ENCODE assay signal across 8 cellular contexts in genomic region chr9:93098236-93098946, GRCh38. TPM values are rescaled to one million over a fixed set of nuclear protein-coding genes. Genes with fewer than 3 reads are reported as not detected.
DNase-seq lines count a peak whose midpoint lies in the region; ATAC-seq, FAIRE-seq and TF ChIP-seq lines count a peak whose summit lies in the region.

No MANE protein-coding gene starts in this region.

- no peak for ATAC-seq in HG03460 (IDR thresholded peaks at IDR 0.05; ENCODE audit: unreplicated experiment)

- DNase-seq in SKM-1 treated with dmso at 0.1 percent for 144 hours (lab: John Stamatoyannopoulos, UW; ENCODE audit: unreplicated experiment) (peak; percentile 26), SKM-1 (lab: John Stamatoyannopoulos, UW; ENCODE audit: unreplicated experiment) (no peak), bronchial epithelial cell (ENCODE audit: low read depth) (peak; percentile 91), NCI-H1694 (lab: John Stamatoyannopoulos, UW) (no peak)
- peak; percentile 30 to 45 (median 40) for DNase-seq in activated CD4-positive, CD25-positive, alpha-beta regulatory T cell (lab: John Stamatoyannopoulos, UW)
- DNase-seq in stimulated activated CD4-positive, alpha-beta T cell treated with anti-CD3 and anti-CD28 coated beads, Interleukin-2, amount 100 ng/mL, for 4 hours (ENCODE audit: low read depth), result peak; percentile 41

- no peak for TF ChIP-seq CTCF in bronchial epithelial cell (IDR thresholded peaks at IDR 0.05; ENCODE audit: insufficient read depth, low read length, severe bottlenecking)

- no peak for FAIRE-seq in bronchial epithelial cell (lab: Jason Lieb, UNC)

- peak overlapping the region; percentile 92 for H3K27ac ChIP-seq in layer of hippocampus (ENCODE audit: low read depth, low read length)

- peaks cover 2% of the 10 kb centered on the region for H3K36me3 ChIP-seq in bronchial epithelial cell (ENCODE audit: control insufficient read depth, insufficient read depth, low read length)

- H3K27me3 ChIP-seq in bronchial epithelial cell (ENCODE audit: control insufficient read depth, insufficient read depth, low read length) (no peaks in the 10 kb centered on the region), layer of hippocampus (ENCODE audit: control insufficient read depth, insufficient read depth, low read length) (no peaks in the 10 kb centered on the region)

- no peak overlapping the region for H3K4me3 ChIP-seq in bronchial epithelial cell (ENCODE audit: low read depth, low read length)

RNA-seq across cellular contexts. Expression of gene CARD19, which starts 2.4 kb away (rescaled TPM):
- 43.4 and 47.9 TPM in 2 replicates for total RNA-seq in bronchial epithelial cell

RNA-seq across cellular contexts. Expression of gene NINJ1, which starts 35.7 kb away (rescaled TPM):
- 13.4 and 15.9 TPM in 2 replicates for total RNA-seq in bronchial epithelial cell

RNA-seq across cellular contexts. Expression of gene SUSD3, which starts 39.9 kb away (rescaled TPM):
- total RNA-seq in bronchial epithelial cell, result 0.26 TPM in 1 of 2 replicates, not detected in the other

Comparison
In these comparisons a context has a peak if more than half of its experiments do, and no peak if none do; other contexts are left out.
1. DNase-seq: peak in SKM-1 treated with dmso at 0.1 percent for 144 hours (single experiment), activated CD4-positive, CD25-positive, alpha-beta regulatory T cell (4 of 4), bronchial epithelial cell (single experiment) and stimulated activated CD4-positive, alpha-beta T cell treated with anti-CD3 and anti-CD28 coated beads, Interleukin-2, amount 100 ng/mL, for 4 hours (single experiment); none in SKM-1 (single experiment) and NCI-H1694 (single experiment).